In the genomic region with DNA sequence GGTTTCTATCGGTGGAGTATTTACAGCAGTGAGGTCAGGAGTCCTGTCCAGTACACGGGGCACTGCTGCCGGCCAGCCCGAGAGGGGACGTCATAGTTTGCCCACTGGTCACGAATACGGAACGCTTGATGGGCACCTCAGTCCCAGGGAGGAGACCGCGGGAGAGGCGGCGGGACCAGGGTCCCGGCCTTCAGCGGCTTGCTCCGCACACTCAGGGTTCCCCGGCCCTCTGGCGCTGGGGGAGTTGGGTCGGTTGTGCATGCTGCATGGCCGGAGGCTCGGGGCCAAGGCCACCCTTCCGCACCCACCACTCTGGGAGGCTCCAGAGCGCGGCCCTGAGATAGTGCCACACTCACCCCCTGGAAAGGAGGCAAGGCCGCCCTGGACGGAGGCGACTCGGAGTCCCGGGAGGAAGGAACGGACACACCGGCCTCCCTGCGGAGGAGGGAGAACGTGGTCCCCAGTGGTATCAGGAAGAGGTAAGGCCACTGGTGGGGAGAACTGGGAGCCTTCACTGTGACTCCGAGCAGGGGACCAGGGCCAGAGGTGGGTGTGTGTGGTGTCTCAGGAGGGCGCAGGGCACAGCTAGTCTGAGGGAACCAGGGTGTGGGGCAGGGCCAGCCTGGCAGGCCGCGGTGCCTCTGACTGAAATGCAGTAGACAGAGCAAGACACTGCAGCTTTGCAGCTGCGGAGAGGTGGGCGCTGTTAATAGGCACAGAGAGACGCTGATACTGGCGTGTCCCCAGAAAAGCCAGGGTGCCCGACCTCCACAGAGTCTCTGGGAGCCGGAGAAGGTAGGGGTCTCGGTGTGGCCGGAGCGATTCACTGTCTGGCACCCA, we compare ENCODE assay signal across 8 cellular contexts. TPM values are rescaled to one million over a fixed set of nuclear protein-coding genes. Genes with fewer than 3 reads are reported as not detected.
DNase-seq lines count a peak whose midpoint lies in the region; FAIRE-seq and TF ChIP-seq lines count a peak whose summit lies in the region.

No MANE protein-coding gene starts in this region.

- no peak overlapping the region for H4K5ac ChIP-seq in H9 (ENCODE audit: insufficient read length, low read depth, low read length)

- WGBS in H9 (ENCODE audit: extremely low coverage, insufficient read length, low lambda C conversion rate), result no CpG with 5 or more reads among the region's 45 CpGs
- 16 to 34% (median 18%) methylated on average over 44 to 45 of the region's 45 CpGs for WGBS in small intestine, 3 donors

- H4K91ac ChIP-seq in H9 (ENCODE audit: insufficient read length, low read depth, low read length), result no peak overlapping the region

- H3K36me3 ChIP-seq in iPS-15b (ENCODE audit: control insufficient read depth, insufficient read depth, low read length) (no peaks in the 10 kb centered on the region), small intestine (ENCODE audit: control insufficient read depth in 2 of 2, insufficient read depth in 2 of 2, low read length in 2 of 2) (no peaks in the 10 kb centered on the region)

- no peak overlapping the region for H2BK15ac ChIP-seq in H9 (ENCODE audit: low read depth, low read length)

- no peak overlapping the region for H3T11ph ChIP-seq in H9 (ENCODE audit: low read length)

- H3K79me2 ChIP-seq in H9 (ENCODE audit: insufficient read depth, low read length), result no peaks in the 10 kb centered on the region

- H3K27me3 Mint-ChIP-seq in H9 (ENCODE audit: low read depth), result peaks cover 51% of the 10 kb centered on the region
- H3K27me3 Mint-ChIP-seq in activated naive CD8-positive, alpha-beta T cell, result no peaks in the 10 kb centered on the region

- H3K4me1 ChIP-seq in H9 (ENCODE audit: insufficient read depth, low read length) (no peaks in the 10 kb centered on the region), iPS-15b (ENCODE audit: control insufficient read depth, insufficient read depth, low read length) (no peaks in the 10 kb centered on the region), small intestine (ENCODE audit: control insufficient read depth in 2 of 2, insufficient read depth in 1 of 2, low read depth in 1 of 2, low read length in 1 of 2) (peaks cover 0 to 10% of the 10 kb centered on the region in 2 donors)

- H2BK5ac ChIP-seq in H9 (ENCODE audit: insufficient read length, low read length), result no peak overlapping the region

- peaks cover 12 to 15% of the 10 kb centered on the region in 2 experiments for H3K4me1 Mint-ChIP-seq in H9
- H3K4me1 Mint-ChIP-seq in activated naive CD8-positive, alpha-beta T cell (ENCODE audit: low read depth), result peaks cover 12% of the 10 kb centered on the region

- H3K4me3 Mint-ChIP-seq in H9, result peak overlapping the region; percentile 66 to 86
- peak overlapping the region; percentile 83 for H3K4me3 Mint-ChIP-seq in activated naive CD8-positive, alpha-beta T cell

- no peak for FAIRE-seq in small intestine (lab: Jason Lieb, UNC)

- H3K9me3 Mint-ChIP-seq in H9, result no peaks in the 10 kb centered on the region
- H3K9me3 Mint-ChIP-seq in activated naive CD8-positive, alpha-beta T cell (ENCODE audit: low read depth), result no peaks in the 10 kb centered on the region

- no peak overlapping the region for H2BK12ac ChIP-seq in H9 (ENCODE audit: insufficient read length, low read depth, low read length)

- H3K9me3 ChIP-seq in H9 (ENCODE audit: control insufficient read depth, low read depth, low read length) (no peaks in the 10 kb centered on the region), iPS-15b (ENCODE audit: control insufficient read depth, insufficient read depth, low read length) (no peaks in the 10 kb centered on the region), small intestine (ENCODE audit: control insufficient read depth, low read depth) (no peaks in the 10 kb centered on the region)

- H3K14ac ChIP-seq in H9 (ENCODE audit: insufficient read depth, low read length), result peak overlapping the region; percentile 18; the same call in 1 of the 2 replicates

- no peak overlapping the region for H3K23ac ChIP-seq in H9 (ENCODE audit: insufficient read length, low read depth, low read length)

- H3K9ac ChIP-seq in H9 (ENCODE audit: extremely low read depth, insufficient read length, low read length), result no peak overlapping the region
- H3K9ac ChIP-seq in iPS-15b (ENCODE audit: low read depth, low read length), result no peak overlapping the region

- H3K18ac ChIP-seq in H9 (ENCODE audit: insufficient read length, low read depth, low read length), result no peak overlapping the region

- H3K4ac ChIP-seq in H9 (ENCODE audit: low read depth, low read length), result no peak overlapping the region

- peaks cover 5% of the 10 kb centered on the region; the same call in 1 of the 2 replicates for H3K27me3 ChIP-seq in H9 (ENCODE audit: insufficient read depth, low read length)
- peaks cover 11% of the 10 kb centered on the region for H3K27me3 ChIP-seq in iPS-15b (ENCODE audit: control insufficient read depth, insufficient read depth, low read length)
- H3K27me3 ChIP-seq in small intestine (ENCODE audit: control insufficient read depth in 2 of 2, insufficient read depth in 2 of 2, low read length in 2 of 2), result no peaks in the 10 kb centered on the region

- H3K36me3 Mint-ChIP-seq in H9 (ENCODE audit: insufficient read depth in 1 of 3, low read depth in 3 of 3), result peaks cover 0 to 7% (median 0%) of the 10 kb centered on the region in 3 experiments; a peak in 2 of 7 replicates
- peaks cover 2% of the 10 kb centered on the region for H3K36me3 Mint-ChIP-seq in activated naive CD8-positive, alpha-beta T cell

- peaks cover 15% of the 10 kb centered on the region for H3K23me2 ChIP-seq in H9 (ENCODE audit: insufficient read length, low read depth, low read length, poor library complexity, severe bottlenecking)

- DNase-seq in AG09309 (ENCODE audit: low read depth) (no peak), H9 (no peak), small intestine (peak; percentile 34), putamen (ENCODE audit: low spot score) (no peak), amygdala (lab: John Stamatoyannopoulos, UW) (no peak)
- DNase-seq in stimulated activated CD4-positive, alpha-beta T cell treated with anti-CD3 and anti-CD28 coated beads, Interleukin-2, amount 100 ng/mL, for 24 hours, result no peak

- H3K4me3 ChIP-seq in AG09309 (ENCODE audit: control insufficient read depth, low read depth, low read length), result peak overlapping the region; percentile 58
- H3K4me3 ChIP-seq in iPS-15b (ENCODE audit: low read depth, low read length), result peak overlapping the region; percentile 54
- H3K4me3 ChIP-seq in small intestine (ENCODE audit: low read depth in 1 of 2, low read length in 2 of 2), result peak overlapping the region; percentile 35 to 61

- H3K27ac ChIP-seq in H9 (ENCODE audit: insufficient read length, low read depth, low read length) (no peak overlapping the region), small intestine (ENCODE audit: low read depth in 1 of 2, low read length in 1 of 2) (peak overlapping the region in 1 of 2 donors; percentile 59)

- no peak overlapping the region for H3K27ac Mint-ChIP-seq in H9
- H3K27ac Mint-ChIP-seq in activated naive CD8-positive, alpha-beta T cell, result peak overlapping the region; percentile 22

- peak overlapping the region; percentile 73 for H3K4me2 ChIP-seq in H9 (ENCODE audit: insufficient read depth, insufficient read length, low read length)

- H2AFZ ChIP-seq in H9 (ENCODE audit: low read length), result no peak overlapping the region

- H3K56ac ChIP-seq in H9 (ENCODE audit: insufficient read length, low read depth, low read length), result no peak overlapping the region

- H2BK120ac ChIP-seq in H9 (ENCODE audit: low read depth, low read length, poor library complexity, severe bottlenecking), result no peak overlapping the region

- no peak overlapping the region for H2BK20ac ChIP-seq in H9 (ENCODE audit: low read depth, low read length, poor library complexity, severe bottlenecking)

- TF ChIP-seq CTCF in AG09309 (IDR thresholded peaks at IDR 0.05; ENCODE audit: control insufficient read depth, insufficient read depth, low read depth, low read length, missing control alignments) (no peak), H9 (conservative IDR thresholded peaks at IDR 0.05) (no peak)

- H2AK5ac ChIP-seq in H9 (ENCODE audit: insufficient read length, low read length), result no peak overlapping the region

- H4K8ac ChIP-seq in H9 (replicated peaks; ENCODE audit: insufficient read length, low read depth, low read length), result no peak overlapping the region

- H3K79me1 ChIP-seq in H9 (ENCODE audit: insufficient read depth, low read depth, low read length, poor library complexity, severe bottlenecking), result no peaks in the 10 kb centered on the region

- H4K20me1 ChIP-seq in H9 (ENCODE audit: control insufficient read depth, insufficient read depth, insufficient read length), result no peaks in the 10 kb centered on the region

RNA-seq across cellular contexts. Expression of a gene that starts 28.6 kb away (rescaled TPM):
- total RNA-seq in H9 (2021), result not detected in 2 replicates
- not detected for polyA plus RNA-seq in small intestine

RNA-seq across cellular contexts. Expression of a gene that starts 51.7 kb away (rescaled TPM):
- 44.1 TPM in 2 replicates for total RNA-seq in H9 (2021)
- polyA plus RNA-seq in small intestine, result 10 to 100 TPM in 2 of 3 donors, 1 to 10 TPM in 1; 9.8 to 16.6 (median 14.3) TPM

RNA-seq across cellular contexts. Expression of a gene that starts 51.8 kb away (rescaled TPM):
- total RNA-seq in H9 (2021), result 24.4 and 26.0 TPM in 2 replicates
- 10 to 100 TPM in 1 of 3 donors, 1 to 10 TPM in 2; 8.4 to 12.6 (median 9.6) TPM for polyA plus RNA-seq in small intestine
